ENCODE assay signal across 18 cellular contexts in the genomic region with DNA sequence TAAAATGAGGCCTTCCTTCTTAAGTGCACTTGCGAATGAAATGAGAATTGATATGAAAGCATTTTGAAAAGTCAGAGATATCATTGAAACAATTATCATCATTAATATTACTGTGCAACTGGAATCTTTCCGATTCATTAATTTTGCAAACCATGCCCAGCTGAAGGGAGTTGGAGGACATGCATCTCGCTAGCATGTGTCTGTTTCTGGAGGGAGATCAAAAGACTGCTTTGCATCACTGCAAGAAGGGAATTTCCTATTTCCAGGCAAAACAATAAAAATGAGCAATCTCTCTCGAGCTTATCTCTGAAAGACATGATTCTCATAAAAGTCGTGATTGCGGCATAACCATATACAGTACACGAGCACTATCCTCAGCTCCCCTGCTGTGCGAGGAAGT.
DNase-seq lines count a peak whose midpoint lies in the region; ATAC-seq, FAIRE-seq and TF ChIP-seq lines count a peak whose summit lies in the region.
"Had no signal": no experiment of that assay in that cellular context is flagged by ENCODE, and none has a peak within 500 bp of the region (broad histone marks: within the 10 kb centered on the region; RNA-seq: fewer than 3 reads in every experiment).

No MANE protein-coding gene starts in this region.

- no peak overlapping the region for H3K9ac ChIP-seq in K562 (ENCODE audit: insufficient read depth in 1 of 2, low read depth in 2 of 2, low read length in 2 of 2)

- H3K9me1 ChIP-seq in K562 (ENCODE audit: control insufficient read depth, insufficient read depth, low read length) = no peaks in the 10 kb centered on the region

- ATAC-seq in K562 = no peak
- ATAC-seq: GM12878, GM23338, HCT116 had no signal

- POLR2A ChIA-PET in K562 (lab: Yijun Ruan, JAX) = interaction anchor here (0.7 to 1.1 kb wide), 2 partner anchors 10 to 1169 kb away, joined by 3 to 8 read pairs; no protein-coding TSS in a partner anchor

- TF ChIP-seq POLR2A in K562 (conservative IDR thresholded peaks at IDR 0.05) = no peak

- DNase-seq in K562 (ENCODE audit: extremely low read depth in 1 of 4, low spot score in 3 of 4) = no peak
- peak; percentile 18 to 48 for DNase-seq in cerebellar nuclear complex (lab: John Stamatoyannopoulos, UW)
- peak; percentile 7 for DNase-seq in kidney epithelial cell (ENCODE audit: low read depth)
- DNase-seq in activated naive CD8-positive, alpha-beta T cell treated with anti-CD3 and anti-CD28 coated beads for 36 hours = no peak
- DNase-seq in T-helper 1 cell = no peak
- no peak for DNase-seq in NCI-H345 treated with DMSO at 0.1 percent for 48 hours (lab: John Stamatoyannopoulos, UW; ENCODE audit: unreplicated experiment)
- DNase-seq in iPS-NIHi7 (ENCODE audit: extremely low spot score) = no peak
- DNase-seq: Calu3; CD4-positive, alpha-beta memory T cell; COR-L47; DMS53; DMS79 treated with DMSO at 0.1 percent for 48 hours; GDM1; H9 had no signal

- H2AFZ ChIP-seq in K562 (ENCODE audit: low read depth, low read length) = no peak overlapping the region
- H2AFZ ChIP-seq: GM23338 had no signal

- H3K79me2 ChIP-seq in K562 (ENCODE audit: control insufficient read depth, insufficient read depth, low read length) = no peaks in the 10 kb centered on the region

- no peak overlapping the region for H3K27ac Mint-ChIP-seq in activated naive CD8-positive, alpha-beta T cell treated with anti-CD3 and anti-CD28 coated beads for 36 hours
- H3K27ac Mint-ChIP-seq: CD4-positive, alpha-beta memory T cell; GM23338; H9 had no signal

- no peak overlapping the region for H3K4me3 Mint-ChIP-seq in activated naive CD8-positive, alpha-beta T cell treated with anti-CD3 and anti-CD28 coated beads for 36 hours
- H3K4me3 Mint-ChIP-seq: CD4-positive, alpha-beta memory T cell; GM23338; H9 had no signal

- no peaks in the 10 kb centered on the region for H3K9me3 Mint-ChIP-seq in activated naive CD8-positive, alpha-beta T cell treated with anti-CD3 and anti-CD28 coated beads for 36 hours
- H3K9me3 Mint-ChIP-seq: GM23338 had no signal

- BruUV-seq in K562 (replicated peaks; lab: Mats Ljungman, UMichigan) = no TSS peak

- no peaks in the 10 kb centered on the region for H3K4me1 Mint-ChIP-seq in activated naive CD8-positive, alpha-beta T cell treated with anti-CD3 and anti-CD28 coated beads for 36 hours
- H3K4me1 Mint-ChIP-seq: CD4-positive, alpha-beta memory T cell; GM23338; H9 had no signal

- no peak for TF ChIP-seq CTCF in K562 (IDR thresholded peaks at IDR 0.05 in 2 of 3, conservative IDR thresholded peaks at IDR 0.05 in 1 of 3; ENCODE audit: insufficient read depth in 2 of 3, low read depth in 1 of 3, low read length in 3 of 3)
- no peak for TF ChIP-seq CTCF in kidney epithelial cell (IDR thresholded peaks at IDR 0.05; ENCODE audit: insufficient read depth, low read length, poor library complexity, severe bottlenecking)

- H3K36me3 ChIP-seq in K562 (ENCODE audit: control insufficient read depth, insufficient read depth, low read length) (no peaks in the 10 kb centered on the region), kidney epithelial cell (ENCODE audit: control insufficient read depth, insufficient read depth, low read length) (no peaks in the 10 kb centered on the region)

- no peaks in the 10 kb centered on the region for H3K36me3 Mint-ChIP-seq in activated naive CD8-positive, alpha-beta T cell treated with anti-CD3 and anti-CD28 coated beads for 36 hours
- H3K36me3 Mint-ChIP-seq: CD4-positive, alpha-beta memory T cell had no signal

- H3K4me3 ChIP-seq in K562 (no peak overlapping the region), kidney epithelial cell (ENCODE audit: low read depth, low read length) (no peak overlapping the region)
- H3K4me3 ChIP-seq: GM12878, GM23338 had no signal

- no peak for TF ChIP-seq EP300 in K562 (IDR thresholded peaks at IDR 0.05; ENCODE audit: low read length)

- CTCF ChIA-PET in K562 (lab: Yijun Ruan, JAX; ENCODE audit: low intra/inter-chr PET ratio) = no interaction called here

- H3K9me3 ChIP-seq in K562 (replicated peaks; ENCODE audit: control insufficient read depth, insufficient read depth, low read depth, low read length) = no peaks in the 10 kb centered on the region

- no peak for TF ChIP-seq RAD21 in K562 (CRISPR knock-in tag; conservative IDR thresholded peaks at IDR 0.05 in 1 of 2, IDR thresholded peaks at IDR 0.05 in 1 of 2)

- in situ Hi-C loops in K562 (cut with MboI) = no loop called here

- intact Hi-C loops in K562 (cut with micrococcal nuclease) = no loop called here

- H3K4me1 ChIP-seq in K562 (replicated peaks in 1 of 2; ENCODE audit: control insufficient read depth in 2 of 2, insufficient read depth in 2 of 2, low read length in 2 of 2) = no peaks in the 10 kb centered on the region

- H3K27ac ChIP-seq in K562 (ENCODE audit: extremely low read depth, low read depth, low read length) = no peak overlapping the region

- peak; percentile 37 for FAIRE-seq in K562 (lab: Jason Lieb, UNC)
- FAIRE-seq: GM12878, GM19239 had no signal

- H3K27me3 ChIP-seq in K562 (ENCODE audit: control insufficient read depth in 2 of 2, insufficient read depth in 2 of 2, low read length in 2 of 2) (peaks cover 45 to 58% of the 10 kb centered on the region in 2 experiments), kidney epithelial cell (ENCODE audit: control insufficient read depth, insufficient read depth, low read length) (no peaks in the 10 kb centered on the region)

- no peak overlapping the region for H3K4me2 ChIP-seq in K562 (ENCODE audit: insufficient read depth, low read length)
- H3K4me2 ChIP-seq: GM23338 had no signal

- WGBS in K562 (ENCODE audit: insufficient coverage, low coverage, missing lambda C conversion rate) = 0% methylated on average over 8 of the region's 8 CpGs

- H3K27me3 Mint-ChIP-seq in activated naive CD8-positive, alpha-beta T cell treated with anti-CD3 and anti-CD28 coated beads for 36 hours = no peaks in the 10 kb centered on the region
- H3K27me3 Mint-ChIP-seq: CD4-positive, alpha-beta memory T cell had no signal

- H4K20me1 ChIP-seq in K562 (replicated peaks; ENCODE audit: control insufficient read depth, insufficient read depth, low read length) = peaks cover 3% of the 10 kb centered on the region; the same call in 1 of the 2 replicates

TF ChIP-seq in K562, 482 proteins besides CTCF, POLR2A, EP300 and RAD21:
- TF ChIP-seq POLR2H (tag; IDR thresholded peaks at IDR 0.05; ENCODE audit: low read depth) (no peak), THAP7 (CRISPR knock-in tag; IDR thresholded peaks at IDR 0.05) (no peak), ILK (tag; IDR thresholded peaks at IDR 0.05; ENCODE audit: borderline replicate concordance, low read depth) (no peak), MBD1 (CRISPR knock-in tag; IDR thresholded peaks at IDR 0.05) (no peak), ILF3 (IDR thresholded peaks at IDR 0.05; ENCODE audit: borderline replicate concordance) (no peak), POLR3A (IDR thresholded peaks at IDR 0.05; ENCODE audit: borderline replicate concordance, extremely low read depth, insufficient read depth, insufficient read length) (no peak), MXI1 (IDR thresholded peaks at IDR 0.05; ENCODE audit: low read depth, low read length) (no peak), TCF3 (CRISPR knock-in tag; IDR thresholded peaks at IDR 0.05) (no peak), ETV5 (CRISPR knock-in tag; IDR thresholded peaks at IDR 0.05; ENCODE audit: low read depth) (no peak), GATA2 (CRISPR knock-in tag; IDR thresholded peaks at IDR 0.05) (no peak)

Comparison
In these comparisons a context has a peak if more than half of its experiments do, and no peak if none do; other contexts are left out.
1. DNase-seq: peak in cerebellar nuclear complex (2 of 2) and kidney epithelial cell (single experiment); none in K562 (0 of 4), activated naive CD8-positive, alpha-beta T cell treated with anti-CD3 and anti-CD28 coated beads for 36 hours (single experiment), T-helper 1 cell (0 of 5), NCI-H345 treated with DMSO at 0.1 percent for 48 hours (single experiment) and iPS-NIHi7 (single experiment).